Comparison of ENCODE assay signal across 32 cellular contexts in the genomic region with DNA sequence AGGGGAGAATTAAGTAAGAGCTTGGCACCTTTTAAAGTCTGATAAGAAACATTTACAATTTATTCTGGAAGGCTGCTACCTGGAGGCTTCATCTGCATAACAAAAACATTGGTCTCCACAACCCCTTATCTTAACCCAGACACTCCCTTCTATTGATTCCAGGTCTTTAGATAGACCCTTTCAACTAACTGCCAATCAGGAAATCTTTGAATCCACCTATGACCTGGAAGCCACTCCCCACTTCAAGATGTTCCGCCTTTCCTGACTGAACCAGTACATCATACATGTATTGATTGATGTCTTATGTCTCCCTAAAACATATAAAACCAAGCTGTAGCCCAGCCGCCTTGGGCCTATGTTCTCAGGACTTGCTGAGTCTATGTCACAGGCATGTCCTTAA.
"Had no signal": no experiment of that assay in that cellular context is flagged by ENCODE, and none has a peak within 500 bp of the region (broad histone marks: within the 10 kb centered on the region; RNA-seq: fewer than 3 reads in every experiment).

No MANE protein-coding gene starts in this region.

- H3K4me1 Mint-ChIP-seq: activated CD4-positive, alpha-beta memory T cell treated with anti-CD3 and anti-CD28 coated beads, Interleukin-2, amount 10 ng/mL, durations not matched to agents 7 days and 5 days; activated CD4-positive, alpha-beta T cell treated with anti-CD3 and anti-CD28 coated beads, Interleukin-2, amount 10 ng/mL, durations not matched to agents 7 days and 5 days had no signal

- H3K27ac ChIP-seq: brain microvascular endothelial cell, epithelial cell of prostate, esophagus squamous epithelium, gastroesophageal sphincter had no signal

- FAIRE-seq: astrocyte, bronchial epithelial cell, colon, endometrium, endothelial cell of umbilical vein had no signal

- H3K4me3 ChIP-seq: esophagus squamous epithelium, gastroesophageal sphincter, heart right ventricle had no signal

- H3K36me3 ChIP-seq: brain microvascular endothelial cell, esophagus squamous epithelium, gastroesophageal sphincter, heart right ventricle had no signal

- H3K27me3 Mint-ChIP-seq: activated naive CD8-positive, alpha-beta T cell had no signal

- H3K9me3 Mint-ChIP-seq: activated CD4-positive, alpha-beta memory T cell treated with anti-CD3 and anti-CD28 coated beads, Interleukin-2, amount 10 ng/mL, durations not matched to agents 7 days and 5 days; activated CD4-positive, alpha-beta T cell treated with anti-CD3 and anti-CD28 coated beads, Interleukin-2, amount 10 ng/mL, durations not matched to agents 7 days and 5 days; activated T-cell treated with anti-CD3 and anti-CD28 coated beads, Interleukin-2, amount 50 U/mL, for 24 hours; activated T-cell treated with anti-CD3 and anti-CD28 coated beads, Interleukin-2, amount 50 U/mL, for 72 hours; effector memory CD8-positive, alpha-beta T cell had no signal

- H3K36me3 Mint-ChIP-seq: activated naive CD8-positive, alpha-beta T cell had no signal

- ATAC-seq: activated T-cell treated with anti-CD3 and anti-CD28 coated beads, Interleukin-2, amount 50 U/mL, for 72 hours; effector memory CD8-positive, alpha-beta T cell; gastroesophageal sphincter; heart right ventricle had no signal

- H3K4me1 ChIP-seq: esophagus squamous epithelium, gastroesophageal sphincter had no signal

- DNase-seq: activated CD4-positive, alpha-beta memory T cell treated with anti-CD3 and anti-CD28 coated beads, Interleukin-2, amount 10 ng/mL, durations not matched to agents 7 days and 5 days; activated CD4-positive, alpha-beta T cell treated with anti-CD3 and anti-CD28 coated beads for 1 hour; activated CD4-positive, alpha-beta T cell treated with anti-CD3 and anti-CD28 coated beads for 4 hours; activated CD4-positive, alpha-beta T cell treated with anti-CD3 and anti-CD28 coated beads, Interleukin-2, amount 10 ng/mL, durations not matched to agents 7 days and 5 days; activated CD4-positive, alpha-beta T cell treated with anti-CD3 and anti-CD28 coated beads, Interleukin-2, amount 50 U/mL, for 4 hours; activated CD8-positive, alpha-beta memory T cell treated with anti-CD3 and anti-CD28 coated beads, Interleukin-2, amount 50 U/mL, for 48 hours; activated gamma-delta T cell; activated naive CD4-positive, alpha-beta T cell treated with anti-CD3 and anti-CD28 coated beads, Interleukin-2, amount 50 U/mL, for 16 hours; activated naive CD4-positive, alpha-beta T cell treated with Interleukin-2 at 50 U/mL for 16 hours; activated T-cell treated with anti-CD3 and anti-CD28 coated beads for 4 hours; activated T-cell treated with anti-CD3 and anti-CD28 coated beads, Interleukin-2, amount 50 U/mL, for 24 hours; activated T-cell treated with anti-CD3 and anti-CD28 coated beads, Interleukin-2, amount 50 U/mL, for 72 hours; amniotic stem cell; anterior cingulate cortex; brain microvascular endothelial cell; caudate nucleus; cortex of kidney; dermis blood vessel endothelial cell; effector CD4-positive, alpha-beta T cell; effector memory CD8-positive, alpha-beta T cell; esophagus squamous epithelium; foreskin melanocyte; heart right ventricle; T-helper 2 cell had no signal

- H3K27me3 ChIP-seq: gastroesophageal sphincter, heart right ventricle had no signal

- H3K27ac Mint-ChIP-seq: activated CD4-positive, alpha-beta memory T cell treated with anti-CD3 and anti-CD28 coated beads, Interleukin-2, amount 10 ng/mL, durations not matched to agents 7 days and 5 days; activated CD4-positive, alpha-beta T cell treated with anti-CD3 and anti-CD28 coated beads, Interleukin-2, amount 10 ng/mL, durations not matched to agents 7 days and 5 days; activated naive CD8-positive, alpha-beta T cell; activated T-cell treated with anti-CD3 and anti-CD28 coated beads, Interleukin-2, amount 50 U/mL, for 24 hours; activated T-cell treated with anti-CD3 and anti-CD28 coated beads, Interleukin-2, amount 50 U/mL, for 72 hours; effector memory CD8-positive, alpha-beta T cell had no signal

- H3K4me3 Mint-ChIP-seq: activated CD4-positive, alpha-beta memory T cell treated with anti-CD3 and anti-CD28 coated beads, Interleukin-2, amount 10 ng/mL, durations not matched to agents 7 days and 5 days; activated CD4-positive, alpha-beta T cell treated with anti-CD3 and anti-CD28 coated beads, Interleukin-2, amount 10 ng/mL, durations not matched to agents 7 days and 5 days; activated naive CD8-positive, alpha-beta T cell; activated T-cell treated with anti-CD3 and anti-CD28 coated beads, Interleukin-2, amount 50 U/mL, for 24 hours; activated T-cell treated with anti-CD3 and anti-CD28 coated beads, Interleukin-2, amount 50 U/mL, for 72 hours; effector memory CD8-positive, alpha-beta T cell had no signal

- H3K9me3 ChIP-seq: esophagus squamous epithelium, gastroesophageal sphincter, heart right ventricle had no signal
